1 cellular context compared by ENCODE assay signal in genomic region chr22:35327690-35328471, GRCh38.
TF ChIP-seq lines count a peak whose summit lies in the region.

No MANE protein-coding gene starts in this region.

TF ChIP-seq in IMR-90, 13 proteins besides CTCF, POLR2A, EP300 and RAD21:
- TF ChIP-seq MXI1 (IDR thresholded peaks at IDR 0.05; ENCODE audit: borderline replicate concordance, low read depth, low read length) (no peak), ELK1 (IDR thresholded peaks at IDR 0.05; ENCODE audit: borderline replicate concordance, low read depth, low read length) (no peak), MAZ (IDR thresholded peaks at IDR 0.05; ENCODE audit: borderline replicate concordance, low read depth, low read length) (no peak), RCOR1 (IDR thresholded peaks at IDR 0.05; ENCODE audit: insufficient replicate concordance, low read length) (no peak), CHD1 (IDR thresholded peaks at IDR 0.05; ENCODE audit: low read depth, low read length) (no peak), NFE2L2 (IDR thresholded peaks at IDR 0.05; ENCODE audit: low read depth, low read length) (no peak), CEBPB (IDR thresholded peaks at IDR 0.05; ENCODE audit: low read depth, low read length) (no peak), USF2 (IDR thresholded peaks at IDR 0.05; ENCODE audit: low read depth, low read length) (no peak), BHLHE40 (IDR thresholded peaks at IDR 0.05; ENCODE audit: low read depth, low read length) (no peak), RFX5 (IDR thresholded peaks at IDR 0.05; ENCODE audit: low read depth, low read length) (no peak), SMC3 (IDR thresholded peaks at IDR 0.05; ENCODE audit: low read depth, low read length) (no peak), FOS (IDR thresholded peaks at IDR 0.05; ENCODE audit: low read depth, low read length) (no peak), MAFK (IDR thresholded peaks at IDR 0.05; ENCODE audit: low read depth, low read length) (no peak)
